Comparison of ENCODE assay signal across 8 cellular contexts in the genomic region with DNA sequence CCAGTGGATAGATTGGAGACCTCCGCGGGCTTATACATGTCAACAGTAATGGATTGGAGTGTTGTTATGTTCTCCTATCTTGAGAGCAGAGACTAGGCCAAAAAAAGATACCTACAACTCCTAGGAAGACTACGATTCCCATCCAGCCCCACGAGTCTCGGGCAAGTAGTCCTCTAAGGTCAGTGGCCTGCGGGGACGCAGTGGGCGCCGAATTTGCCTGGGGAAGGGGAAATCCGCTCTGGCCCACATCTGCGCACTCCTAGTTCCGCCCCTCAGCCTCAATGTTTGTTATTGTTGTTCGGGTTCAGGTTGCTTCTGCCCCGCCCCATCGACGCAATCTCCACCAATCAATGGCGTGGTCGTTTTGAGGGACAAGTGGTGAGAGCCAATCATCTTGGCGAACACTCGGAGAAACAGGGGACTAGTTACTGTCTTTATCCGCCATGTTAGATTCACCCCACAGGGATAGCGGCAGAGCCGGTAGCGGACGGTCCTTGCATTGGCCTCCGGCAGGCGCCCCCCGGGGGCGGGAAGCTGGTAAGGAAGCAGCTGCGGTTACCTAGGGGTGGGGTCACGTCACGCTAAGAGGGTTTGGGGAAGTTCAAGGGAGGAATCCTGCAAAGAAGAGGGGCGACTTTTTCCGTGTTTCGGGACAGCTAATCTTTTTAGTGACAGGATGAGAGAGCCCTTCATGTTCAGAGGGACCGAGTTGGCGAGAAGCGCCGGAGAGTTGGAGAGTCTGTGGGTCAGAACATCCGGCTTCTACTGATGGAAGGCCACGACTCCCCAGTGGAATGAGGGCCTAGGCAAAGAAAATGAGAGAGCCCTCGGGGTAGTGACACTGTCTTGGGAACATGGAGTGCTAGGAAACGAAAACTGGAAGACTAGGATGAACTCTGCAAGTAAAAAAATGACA. TPM values are rescaled to one million over a fixed set of nuclear protein-coding genes. Genes with fewer than 3 reads are reported as not detected.
DNase-seq lines count a peak whose midpoint lies in the region; ATAC-seq, FAIRE-seq and TF ChIP-seq lines count a peak whose summit lies in the region.

A gene with protein sequence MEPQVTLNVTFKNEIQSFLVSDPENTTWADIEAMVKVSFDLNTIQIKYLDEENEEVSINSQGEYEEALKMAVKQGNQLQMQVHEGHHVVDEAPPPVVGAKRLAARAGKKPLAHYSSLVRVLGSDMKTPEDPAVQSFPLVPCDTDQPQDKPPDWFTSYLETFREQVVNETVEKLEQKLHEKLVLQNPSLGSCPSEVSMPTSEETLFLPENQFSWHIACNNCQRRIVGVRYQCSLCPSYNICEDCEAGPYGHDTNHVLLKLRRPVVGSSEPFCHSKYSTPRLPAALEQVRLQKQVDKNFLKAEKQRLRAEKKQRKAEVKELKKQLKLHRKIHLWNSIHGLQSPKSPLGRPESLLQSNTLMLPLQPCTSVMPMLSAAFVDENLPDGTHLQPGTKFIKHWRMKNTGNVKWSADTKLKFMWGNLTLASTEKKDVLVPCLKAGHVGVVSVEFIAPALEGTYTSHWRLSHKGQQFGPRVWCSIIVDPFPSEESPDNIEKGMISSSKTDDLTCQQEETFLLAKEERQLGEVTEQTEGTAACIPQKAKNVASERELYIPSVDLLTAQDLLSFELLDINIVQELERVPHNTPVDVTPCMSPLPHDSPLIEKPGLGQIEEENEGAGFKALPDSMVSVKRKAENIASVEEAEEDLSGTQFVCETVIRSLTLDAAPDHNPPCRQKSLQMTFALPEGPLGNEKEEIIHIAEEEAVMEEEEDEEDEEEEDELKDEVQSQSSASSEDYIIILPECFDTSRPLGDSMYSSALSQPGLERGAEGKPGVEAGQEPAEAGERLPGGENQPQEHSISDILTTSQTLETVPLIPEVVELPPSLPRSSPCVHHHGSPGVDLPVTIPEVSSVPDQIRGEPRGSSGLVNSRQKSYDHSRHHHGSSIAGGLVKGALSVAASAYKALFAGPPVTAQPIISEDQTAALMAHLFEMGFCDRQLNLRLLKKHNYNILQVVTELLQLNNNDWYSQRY (plus strand): TSS at position 449 of the 916 bp plus-strand sequence. CDS start 4,586 bp downstream, outside the sequence.

- H3K79me1 ChIP-seq in H9 (ENCODE audit: insufficient read depth, low read depth, low read length, poor library complexity, severe bottlenecking): peaks cover 5% of the 10 kb centered on the region

- H2BK5ac ChIP-seq in H9 (ENCODE audit: insufficient read length, low read length): peak within 1 kb of the TSS; percentile 51

- no peaks in the 10 kb centered on the region for H3K27me3 Mint-ChIP-seq in H9 (ENCODE audit: low read depth)
- H3K27me3 Mint-ChIP-seq in nephron progenitor cell (ENCODE audit: low read depth, poor library complexity): no peaks in the 10 kb centered on the region
- H3K27me3 Mint-ChIP-seq in stimulated activated naive CD8-positive, alpha-beta T cell treated with anti-CD3 and anti-CD28 coated beads, Interleukin-15, amount 100 ng/mL, for 72 hours: no peaks in the 10 kb centered on the region

- peak within 1 kb of the TSS; percentile 89; the same call in 1 of the 2 replicates for H3K14ac ChIP-seq in H9 (ENCODE audit: insufficient read depth, low read length)

- no peaks in the 10 kb centered on the region for H3K9me3 ChIP-seq in H9 (ENCODE audit: control insufficient read depth, low read depth, low read length)

- no peak within 1 kb of the TSS; the same call in 1 of the 2 replicates for H3K4ac ChIP-seq in H9 (ENCODE audit: low read depth, low read length)

- H3K9ac ChIP-seq in H9 (ENCODE audit: extremely low read depth, insufficient read length, low read length): peak within 1 kb of the TSS; percentile 87

- H3K4me1 Mint-ChIP-seq in H9: peaks cover 8 to 10% of the 10 kb centered on the region in 2 experiments
- peaks cover 14% of the 10 kb centered on the region for H3K4me1 Mint-ChIP-seq in nephron progenitor cell
- H3K4me1 Mint-ChIP-seq in stimulated activated naive CD8-positive, alpha-beta T cell treated with anti-CD3 and anti-CD28 coated beads, Interleukin-15, amount 100 ng/mL, for 72 hours: peaks cover 43% of the 10 kb centered on the region

- H4K91ac ChIP-seq in H9 (ENCODE audit: insufficient read length, low read depth, low read length): no peak within 1 kb of the TSS

- peak within 1 kb of the TSS; percentile 74 for H4K5ac ChIP-seq in H9 (ENCODE audit: insufficient read length, low read depth, low read length)

- peak within 1 kb of the TSS; percentile 94 for H3K4me2 ChIP-seq in H9 (ENCODE audit: insufficient read depth, insufficient read length, low read length)

- no peak within 1 kb of the TSS for H3K27ac Mint-ChIP-seq in H9
- peak within 1 kb of the TSS; percentile 47 for H3K27ac Mint-ChIP-seq in nephron progenitor cell
- no peak within 1 kb of the TSS for H3K27ac Mint-ChIP-seq in stimulated activated naive CD8-positive, alpha-beta T cell treated with anti-CD3 and anti-CD28 coated beads, Interleukin-15, amount 100 ng/mL, for 72 hours

- H3K9me3 Mint-ChIP-seq in H9 (no peaks in the 10 kb centered on the region), nephron progenitor cell (no peaks in the 10 kb centered on the region)
- H3K9me3 Mint-ChIP-seq in stimulated activated naive CD8-positive, alpha-beta T cell treated with anti-CD3 and anti-CD28 coated beads, Interleukin-15, amount 100 ng/mL, for 72 hours: no peaks in the 10 kb centered on the region

- H3K27me3 ChIP-seq in H9 (ENCODE audit: insufficient read depth, low read length): no peaks in the 10 kb centered on the region

- peak; percentile 98 for FAIRE-seq in G401.6 (lab: Jason Lieb, UNC)

- no peaks in the 10 kb centered on the region for H3K79me2 ChIP-seq in H9 (ENCODE audit: insufficient read depth, low read length)

- peak within 1 kb of the TSS; percentile 50 for H2AFZ ChIP-seq in H9 (ENCODE audit: low read length)

- H2AK5ac ChIP-seq in H9 (ENCODE audit: insufficient read length, low read length): no peak within 1 kb of the TSS

- DNase-seq in H9: peak; percentile 99
- DNase-seq in M059J (ENCODE audit: low read depth): peak; percentile 97
- DNase-seq in activated T-helper 9 cell treated with anti-CD3 and anti-CD28 coated beads, Interleukin-2, amount 50 U/mL, for 16 hours (ENCODE audit: low read depth): peak; percentile 89
- DNase-seq in fibroblast of the conjunctiva (ENCODE audit: low read depth): peak; percentile 98
- DNase-seq in nephron progenitor cell: peak; percentile 92
- DNase-seq in stimulated activated naive CD8-positive, alpha-beta T cell treated with anti-CD3 and anti-CD28 coated beads, Interleukin-15, amount 100 ng/mL, for 72 hours: peak; percentile 95 to 99

- peaks cover 19% of the 10 kb centered on the region for H3K23me2 ChIP-seq in H9 (ENCODE audit: insufficient read length, low read depth, low read length, poor library complexity, severe bottlenecking)

- no peak within 1 kb of the TSS for H3K23ac ChIP-seq in H9 (ENCODE audit: insufficient read length, low read depth, low read length)

- H3K56ac ChIP-seq in H9 (ENCODE audit: insufficient read length, low read depth, low read length): no peak within 1 kb of the TSS

- H3K18ac ChIP-seq in H9 (ENCODE audit: insufficient read length, low read depth, low read length): peak within 1 kb of the TSS; percentile 94

- H4K20me1 ChIP-seq in H9 (ENCODE audit: control insufficient read depth, insufficient read depth, insufficient read length): no peaks in the 10 kb centered on the region

- no peak within 1 kb of the TSS for H2BK20ac ChIP-seq in H9 (ENCODE audit: low read depth, low read length, poor library complexity, severe bottlenecking)

- H2BK12ac ChIP-seq in H9 (ENCODE audit: insufficient read length, low read depth, low read length): no peak within 1 kb of the TSS

- H2BK120ac ChIP-seq in H9 (ENCODE audit: low read depth, low read length, poor library complexity, severe bottlenecking): no peak within 1 kb of the TSS

- no peaks in the 10 kb centered on the region for H3K4me1 ChIP-seq in H9 (ENCODE audit: insufficient read depth, low read length)

- TF ChIP-seq CTCF in H9 (conservative IDR thresholded peaks at IDR 0.05): peak; percentile 40; the same call in 2 of the 3 replicates
- TF ChIP-seq CTCF in nephron progenitor cell (IDR thresholded peaks at IDR 0.05): no peak

- peak; percentile 83 for ATAC-seq in stimulated activated naive CD8-positive, alpha-beta T cell treated with anti-CD3 and anti-CD28 coated beads, Interleukin-15, amount 100 ng/mL, for 72 hours

- peaks cover 5 to 8% (median 6%) of the 10 kb centered on the region in 3 experiments; a peak in 4 of 7 replicates for H3K36me3 Mint-ChIP-seq in H9 (ENCODE audit: insufficient read depth in 1 of 3, low read depth in 3 of 3)
- peaks cover 18% of the 10 kb centered on the region for H3K36me3 Mint-ChIP-seq in nephron progenitor cell (ENCODE audit: low read depth)

- H3T11ph ChIP-seq in H9 (ENCODE audit: low read length): no peak within 1 kb of the TSS

- no peak within 1 kb of the TSS for H2BK15ac ChIP-seq in H9 (ENCODE audit: low read depth, low read length)

- WGBS in H9 (ENCODE audit: extremely low coverage, insufficient read length, low lambda C conversion rate): no CpG with 5 or more reads among the region's 43 CpGs

- no peak within 1 kb of the TSS for H4K8ac ChIP-seq in H9 (replicated peaks; ENCODE audit: insufficient read length, low read depth, low read length)

- H3K4me3 Mint-ChIP-seq in H9 (no peak within 1 kb of the TSS), nephron progenitor cell (no peak within 1 kb of the TSS)
- H3K4me3 Mint-ChIP-seq in stimulated activated naive CD8-positive, alpha-beta T cell treated with anti-CD3 and anti-CD28 coated beads, Interleukin-15, amount 100 ng/mL, for 72 hours: no peak within 1 kb of the TSS

- peak; percentile 46 for TF ChIP-seq POLR2A in Raji (IDR thresholded peaks at IDR 0.05; ENCODE audit: insufficient read depth, low read depth, low read length)

- H3K27ac ChIP-seq in H9 (ENCODE audit: insufficient read length, low read depth, low read length): peak within 1 kb of the TSS; percentile 88

RNA-seq across cellular contexts. Expression of the gene that starts here (rescaled TPM):
- 34.2 and 34.6 TPM in 2 replicates for total RNA-seq in H9 (2021)
- 58.0 and 82.9 TPM in 2 replicates for total RNA-seq in M059J (2014; rRNA removed; shearing (Covaris generic))

Comparison
In these comparisons a context has a peak if more than half of its experiments do, and no peak if none do; other contexts are left out.
1. Peak in every context shown above with its lines: DNase-seq, ATAC-seq and H3K27ac ChIP-seq.